ENCODE assay signal across 16 cellular contexts in genomic region chr1:230682882-230683610, GRCh38. TPM values are rescaled to one million over a fixed set of nuclear protein-coding genes. Genes with fewer than 3 reads are reported as not detected.
DNase-seq lines count a peak whose midpoint lies in the region; ATAC-seq and TF ChIP-seq lines count a peak whose summit lies in the region.
"Had no signal": no experiment of that assay in that cellular context is flagged by ENCODE, and none has a peak within 500 bp of the region (broad histone marks: within the 10 kb centered on the region; RNA-seq: fewer than 3 reads in every experiment).

No MANE protein-coding gene starts in this region.

- 0 out of 2 replicates have a peak overlapping the region, but pooled peaks have one; percentile 3 for H3K9ac ChIP-seq in PC-3 (ENCODE audit: low read length)
- no peak overlapping the region for H3K9ac ChIP-seq in endodermal cell (ENCODE audit: extremely low read depth, low read length, poor library complexity, severe bottlenecking)
- no peak overlapping the region for H3K9ac ChIP-seq in parathyroid adenoma

- H3K9me3 ChIP-seq in PC-3 (ENCODE audit: low read length) (no peaks in the 10 kb centered on the region), endodermal cell (ENCODE audit: control insufficient read depth, low read length) (no peaks in the 10 kb centered on the region), parathyroid adenoma (ENCODE audit: control insufficient read depth, low read length) (no peaks in the 10 kb centered on the region), upper lobe of right lung (no peaks in the 10 kb centered on the region)
- H3K9me3 ChIP-seq: tibial nerve had no signal

- H3K36me3 ChIP-seq in PC-3 (ENCODE audit: low read depth, low read length) (peaks cover 61% of the 10 kb centered on the region), endodermal cell (ENCODE audit: control insufficient read depth, insufficient read depth, low read length) (peaks cover 72% of the 10 kb centered on the region), parathyroid adenoma (ENCODE audit: control insufficient read depth, insufficient read depth, low read length) (no peaks in the 10 kb centered on the region), upper lobe of right lung (peaks cover 96% of the 10 kb centered on the region)

- ATAC-seq in PC-3 (peak; percentile 23), upper lobe of right lung (no peak), HG03354 (IDR thresholded peaks at IDR 0.05; ENCODE audit: poor library complexity, severe bottlenecking, unreplicated experiment) (no peak)

- H3K4me1 Mint-ChIP-seq in endodermal cell, result peaks cover 5% of the 10 kb centered on the region
- H3K4me1 Mint-ChIP-seq: IgD-negative memory B cell had no signal

- H3K4me3 Mint-ChIP-seq in endodermal cell, result no peak overlapping the region
- H3K4me3 Mint-ChIP-seq: IgD-negative memory B cell; T-helper 2 cell treated with Interferon-gamma antibody and Interleukin-4, amounts not matched to agents 5 μg/mL and 100 μg/mL, for 36 hours had no signal

- no peaks in the 10 kb centered on the region for H3K9me3 Mint-ChIP-seq in endodermal cell
- H3K9me3 Mint-ChIP-seq: IgD-negative memory B cell; T-helper 2 cell treated with Interferon-gamma antibody and Interleukin-4, amounts not matched to agents 5 μg/mL and 100 μg/mL, for 36 hours had no signal

- CTCF ChIA-PET in PC-3 (lab: Charles Lee), result interaction anchor here (0.6 kb wide), 1 partner anchor 527 kb away, joined by 18 read pairs; no protein-coding TSS in a partner anchor

- 91 to 98% methylated on average over 7 to 9 of the region's 9 CpGs for WGBS in endodermal cell (ENCODE audit: insufficient coverage in 1 of 2, insufficient read length in 1 of 2), 2 experiments

- H2AFZ ChIP-seq in PC-3 (ENCODE audit: low read length) (no peak overlapping the region), parathyroid adenoma (no peak overlapping the region)

- H3K9me2 ChIP-seq in PC-3 (replicated peaks; ENCODE audit: low read length), result no peaks in the 10 kb centered on the region

- H3K79me2 ChIP-seq in PC-3 (ENCODE audit: low read length) (no peaks in the 10 kb centered on the region), parathyroid adenoma (peaks cover 8% of the 10 kb centered on the region)

- H3K4me3 ChIP-seq in PC-3 (ENCODE audit: low read length) (no peak overlapping the region), endodermal cell (ENCODE audit: low read length) (no peak overlapping the region), parathyroid adenoma (ENCODE audit: low read depth, low read length) (no peak overlapping the region), upper lobe of right lung (no peak overlapping the region)
- H3K4me3 ChIP-seq: lung, tibial nerve had no signal

- TF ChIP-seq CTCF in PC-3 (conservative IDR thresholded peaks at IDR 0.05; ENCODE audit: low read depth, low read length) (no peak), endodermal cell (conservative IDR thresholded peaks at IDR 0.05) (no peak), parathyroid adenoma (IDR thresholded peaks at IDR 0.05) (no peak), upper lobe of right lung (IDR thresholded peaks at IDR 0.05) (no peak)

- H3K27ac ChIP-seq in PC-3 (ENCODE audit: low read length), result peak overlapping the region; percentile 71
- no peak overlapping the region for H3K27ac ChIP-seq in endodermal cell (ENCODE audit: low read depth, low read length)
- H3K27ac ChIP-seq in parathyroid adenoma, result peak overlapping the region; percentile 91
- H3K27ac ChIP-seq in upper lobe of right lung, result no peak overlapping the region

- intact Hi-C loops in PC-3 (cut with micrococcal nuclease) (loop anchor here (1.0 to 5.0 kb wide), 2 partner anchors 59 to 90 kb away; no protein-coding TSS in a partner anchor), upper lobe of right lung (cut with DNase I) (no loop called here)

- H3K4me2 ChIP-seq in PC-3 (ENCODE audit: low read length) (peak overlapping the region; percentile 51), parathyroid adenoma (ENCODE audit: low read length) (peak overlapping the region; percentile 20)

- DNase-seq in COLO829 (ENCODE audit: low spot score), result peak; percentile 67
- DNase-seq in PC-3, result peak; percentile 81
- DNase-seq in endodermal cell, result no peak
- no peak for DNase-seq in T1000 (lab: John Stamatoyannopoulos, UW)
- DNase-seq in D341Med (ENCODE audit: low spot score), result no peak
- no peak for DNase-seq in upper lobe of right lung
- DNase-seq: DMS53 had no signal

- H4K20me1 ChIP-seq in PC-3 (ENCODE audit: low read length), result peaks cover 9% of the 10 kb centered on the region; the same call in 1 of the 2 replicates

- peaks cover 59% of the 10 kb centered on the region for H3K36me3 Mint-ChIP-seq in endodermal cell (ENCODE audit: low read depth)

- BruUV-seq in PC-3 (replicated peaks; lab: Mats Ljungman, UMichigan), result no TSS peak

- POLR2A ChIA-PET in PC-3 (lab: Charles Lee; ENCODE audit: unreplicated experiment), result no interaction called here

- H3K27me3 Mint-ChIP-seq in endodermal cell (ENCODE audit: insufficient read depth), result no peaks in the 10 kb centered on the region
- H3K27me3 Mint-ChIP-seq: IgD-negative memory B cell had no signal

- peak overlapping the region; percentile 16 for H3K27ac Mint-ChIP-seq in endodermal cell
- H3K27ac Mint-ChIP-seq: T-helper 2 cell treated with Interferon-gamma antibody and Interleukin-4, amounts not matched to agents 5 μg/mL and 100 μg/mL, for 36 hours had no signal

- H3K4me1 ChIP-seq in PC-3 (ENCODE audit: insufficient read depth, low read length), result peaks cover 43% of the 10 kb centered on the region
- peaks cover 5% of the 10 kb centered on the region for H3K4me1 ChIP-seq in endodermal cell (ENCODE audit: control insufficient read depth, insufficient read depth, low read length)
- H3K4me1 ChIP-seq in parathyroid adenoma, result peaks cover 45% of the 10 kb centered on the region
- H3K4me1 ChIP-seq in upper lobe of right lung, result peaks cover 9% of the 10 kb centered on the region

- H3F3A ChIP-seq in PC-3 (ENCODE audit: low read length, unreplicated experiment), result peaks cover 30% of the 10 kb centered on the region

- H3K27me3 ChIP-seq in PC-3 (ENCODE audit: low read length) (no peaks in the 10 kb centered on the region), endodermal cell (ENCODE audit: control insufficient read depth, insufficient read depth, low read length, poor library complexity, severe bottlenecking) (no peaks in the 10 kb centered on the region), parathyroid adenoma (ENCODE audit: control insufficient read depth, insufficient read depth, low read length) (no peaks in the 10 kb centered on the region), upper lobe of right lung (no peaks in the 10 kb centered on the region)
- H3K27me3 ChIP-seq: tibial nerve had no signal

RNA-seq across cellular contexts. Expression of gene AGT, which starts 30.9 kb away (rescaled TPM):
- total RNA-seq in PC-3 (2014; rRNA removed) (0.35 TPM in 1 of 2 replicates, not detected in the other), endodermal cell (not detected), upper lobe of right lung (1.8 TPM)
- 0.82 TPM for polyA plus RNA-seq in endodermal cell (2013, experiment 1 of 2)
- 0.21 TPM for polyA plus RNA-seq in endodermal cell (2013, experiment 2 of 2)
- total RNA-seq: activated CD8-positive, alpha-beta memory T cell treated with anti-CD3 and anti-CD28 coated beads for 36 hours; fibroblast of villous mesenchyme; pulmonary artery endothelial cell had no signal
- polyA plus RNA-seq: IgD-negative memory B cell had no signal

RNA-seq across cellular contexts. Expression of gene COG2, which starts 40.8 kb away (rescaled TPM):
- 42.0 and 51.0 TPM in 2 replicates for total RNA-seq in PC-3 (2014; rRNA removed)
- total RNA-seq in endodermal cell, result 10 to 100 TPM; 26.1 to 29.7 TPM
- 31.5 TPM for polyA plus RNA-seq in endodermal cell (2013, experiment 1 of 2)
- polyA plus RNA-seq in endodermal cell (2013, experiment 2 of 2), result 28.2 TPM
- total RNA-seq in upper lobe of right lung, result 26.7 TPM

Comparison
In these comparisons a context has a peak if more than half of its experiments do, and no peak if none do; other contexts are left out.
1. DNase-seq: peak in COLO829 (single experiment) and PC-3 (single experiment); none in endodermal cell (single experiment), T1000 (single experiment), D341Med (single experiment) and upper lobe of right lung (single experiment).
2. H3K27ac ChIP-seq: peak in PC-3 (single experiment) and parathyroid adenoma (single experiment); none in endodermal cell (single experiment) and upper lobe of right lung (single experiment).